In genomic region chr3:100268986-100269385, GRCh38 we compare ENCODE assay signal across 17 cellular contexts. TPM values are rescaled to one million over a fixed set of nuclear protein-coding genes. Genes with fewer than 3 reads are reported as not detected.
DNase-seq lines count a peak whose midpoint lies in the region; ATAC-seq and TF ChIP-seq lines count a peak whose summit lies in the region.
"Had no signal": no experiment of that assay in that cellular context is flagged by ENCODE, and none has a peak within 500 bp of the region (broad histone marks: within the 10 kb centered on the region; RNA-seq: fewer than 3 reads in every experiment).

No MANE protein-coding gene starts in this region.

- H2BK12ac ChIP-seq in mesenchymal stem cell (ENCODE audit: low read length in 2 of 2), result no peak overlapping the region

- DNase-seq in ELR (ENCODE audit: low read depth) (peak; percentile 34), NCI-H226 (peak; percentile 19), brain microvascular endothelial cell (no peak), mesenchymal stem cell (no peak), ecto neural progenitor cell (ENCODE audit: low spot score) (no peak), osteocyte (ENCODE audit: extremely low spot score, unreplicated experiment) (no peak), AG08396 (ENCODE audit: low spot score) (no peak)
- DNase-seq: activated CD4-positive, CD25-positive, alpha-beta regulatory T cell; aorta; heart left ventricle; NCI-H1092 treated with DMSO at 0.1 percent for 48 hours; nephron progenitor cell; stimulated activated CD4-positive, alpha-beta T cell treated with anti-CD3 and anti-CD28 coated beads, Interleukin-12 subunit alpha, Interleukin-12 subunit beta, amount 100 ng/mL, for 4 hours had no signal

- H2AFZ ChIP-seq in mesenchymal stem cell (ENCODE audit: low read depth, low read length), result no peak overlapping the region

- H3K23ac ChIP-seq in mesenchymal stem cell (ENCODE audit: low read length in 2 of 2), result no peak overlapping the region

- no peaks in the 10 kb centered on the region for H3K36me3 Mint-ChIP-seq in osteocyte (ENCODE audit: unreplicated experiment)
- H3K36me3 Mint-ChIP-seq: IgD-negative memory B cell had no signal

- H3K4me3 ChIP-seq in brain microvascular endothelial cell (ENCODE audit: low read depth, low read length), result no peak overlapping the region
- H3K4me3 ChIP-seq in mesenchymal stem cell (ENCODE audit: insufficient read depth in 1 of 2, low read depth in 1 of 2, low read length in 2 of 2), result peak overlapping the region in 1 of 2 experiments; percentile 58
- H3K4me3 ChIP-seq: heart left ventricle, tibial nerve had no signal

- no peaks in the 10 kb centered on the region for H3K9me3 ChIP-seq in mesenchymal stem cell (ENCODE audit: control insufficient read depth, low read length)
- H3K9me3 ChIP-seq: heart left ventricle, tibial nerve had no signal

- peaks cover 4% of the 10 kb centered on the region for H3K79me1 ChIP-seq in mesenchymal stem cell (replicated peaks; ENCODE audit: low read length, poor library complexity, severe bottlenecking)

- H2BK15ac ChIP-seq in mesenchymal stem cell (ENCODE audit: low read depth, poor library complexity, severe bottlenecking), result no peak overlapping the region

- peaks cover 21% of the 10 kb centered on the region for H3K4me1 Mint-ChIP-seq in osteocyte (ENCODE audit: unreplicated experiment)

- no peaks in the 10 kb centered on the region for H3K27me3 Mint-ChIP-seq in osteocyte (ENCODE audit: unreplicated experiment)
- H3K27me3 Mint-ChIP-seq: IgD-negative memory B cell had no signal

- no peak overlapping the region for H4K8ac ChIP-seq in mesenchymal stem cell (ENCODE audit: low read length)

- no peak overlapping the region for H4K91ac ChIP-seq in mesenchymal stem cell (ENCODE audit: low read length)

- no peaks in the 10 kb centered on the region for H3K9me3 Mint-ChIP-seq in osteocyte (ENCODE audit: unreplicated experiment)
- H3K9me3 Mint-ChIP-seq: IgD-negative memory B cell; nephron progenitor cell; T-helper 1 cell treated with Interleukin-12 subunit alpha and Interleukin-12 subunit beta and Interleukin-4 antibody, amounts not matched to agents 30 μg/mL and 1 μg/mL, for 36 hours had no signal

- no peak overlapping the region for H2BK120ac ChIP-seq in mesenchymal stem cell (ENCODE audit: low read depth, low read length)

- no peak overlapping the region for H3K14ac ChIP-seq in mesenchymal stem cell (ENCODE audit: low read length in 2 of 2)

- peak overlapping the region; percentile 81 for H3K9ac ChIP-seq in mesenchymal stem cell (ENCODE audit: low read length)

- TF ChIP-seq CTCF in brain microvascular endothelial cell (IDR thresholded peaks at IDR 0.05; ENCODE audit: low read depth, low read length, missing control alignments), result no peak
- no peak for TF ChIP-seq CTCF in osteocyte (IDR thresholded peaks at IDR 0.05)

- H3K27ac Mint-ChIP-seq in osteocyte (ENCODE audit: unreplicated experiment), result no peak overlapping the region
- H3K27ac Mint-ChIP-seq: IgD-negative memory B cell; nephron progenitor cell; T-helper 1 cell treated with Interleukin-12 subunit alpha and Interleukin-12 subunit beta and Interleukin-4 antibody, amounts not matched to agents 30 μg/mL and 1 μg/mL, for 36 hours had no signal

- in situ Hi-C loops in brain microvascular endothelial cell (cut with HindIII; ENCODE audit: low pct_ligation_motif_present, low sequenced_read_pairs), result loop anchor here (25.0 kb wide), 1 partner anchor 432 kb away; no protein-coding TSS in a partner anchor

- no peak overlapping the region for H3K4me2 ChIP-seq in mesenchymal stem cell (ENCODE audit: low read length, poor library complexity, severe bottlenecking)

- no peak overlapping the region for H2AK5ac ChIP-seq in mesenchymal stem cell (ENCODE audit: low read length, severe bottlenecking)

- no peak overlapping the region for H2BK5ac ChIP-seq in mesenchymal stem cell (ENCODE audit: low read depth, low read length, poor library complexity, severe bottlenecking)

- H3K18ac ChIP-seq in mesenchymal stem cell (ENCODE audit: low read depth in 1 of 2, low read length in 2 of 2), result no peak overlapping the region

- no peak for ATAC-seq in GM18502 (IDR thresholded peaks at IDR 0.05; ENCODE audit: poor library complexity, unreplicated experiment)

- no CpG with 5 or more reads among the region's 2 CpGs for WGBS in mesenchymal stem cell

- H3K4me3 Mint-ChIP-seq in osteocyte (ENCODE audit: unreplicated experiment), result no peak overlapping the region
- H3K4me3 Mint-ChIP-seq: nephron progenitor cell; T-helper 1 cell treated with Interleukin-12 subunit alpha and Interleukin-12 subunit beta and Interleukin-4 antibody, amounts not matched to agents 30 μg/mL and 1 μg/mL, for 36 hours had no signal

- no peak overlapping the region for H3K4ac ChIP-seq in mesenchymal stem cell (ENCODE audit: low read depth in 1 of 2, low read length in 2 of 2)

- H3K27me3 ChIP-seq in brain microvascular endothelial cell (replicated peaks), result no peaks in the 10 kb centered on the region
- H3K27me3 ChIP-seq in mesenchymal stem cell (ENCODE audit: control insufficient read depth in 1 of 2, insufficient read depth in 1 of 2, low read length in 2 of 2), result no peaks in the 10 kb centered on the region
- H3K27me3 ChIP-seq: heart left ventricle, tibial nerve had no signal

- H3K27ac ChIP-seq in brain microvascular endothelial cell (peak overlapping the region; percentile 13), mesenchymal stem cell (ENCODE audit: low read length, poor library complexity, severe bottlenecking) (no peak overlapping the region)
- H3K27ac ChIP-seq: heart left ventricle had no signal

- H3K4me1 ChIP-seq in mesenchymal stem cell (ENCODE audit: control insufficient read depth, insufficient read depth, low read depth, low read length), result peaks cover 2% of the 10 kb centered on the region

- no peaks in the 10 kb centered on the region for H3K36me3 ChIP-seq in brain microvascular endothelial cell (replicated peaks)
- H3K36me3 ChIP-seq in mesenchymal stem cell (ENCODE audit: control insufficient read depth in 1 of 2, insufficient read depth in 2 of 2, low read depth in 1 of 2, low read length in 2 of 2), result peaks cover 0 to 3% of the 10 kb centered on the region in 2 experiments
- H3K36me3 ChIP-seq: heart left ventricle, tibial nerve had no signal

RNA-seq across cellular contexts. Expression of gene TBC1D23, which starts 8.2 kb away (rescaled TPM):
- 28.3 TPM for polyA plus RNA-seq in mesenchymal stem cell (2013, experiment 1 of 2)
- polyA plus RNA-seq in mesenchymal stem cell (2013, experiment 2 of 2), result 30.1 TPM
- 35.3 and 38.9 TPM in 2 replicates for total RNA-seq in osteocyte

Comparison
In these comparisons a context has a peak if more than half of its experiments do, and no peak if none do; other contexts are left out.
1. DNase-seq: peak in ELR (single experiment) and NCI-H226 (single experiment); none in brain microvascular endothelial cell (single experiment), mesenchymal stem cell (single experiment), ecto neural progenitor cell (single experiment), osteocyte (single experiment) and AG08396 (single experiment).